In genomic region chr1:55277377-55278130, GRCh38 we compare ENCODE assay signal across 8 cellular contexts.
DNase-seq lines count a peak whose midpoint lies in the region; ATAC-seq and TF ChIP-seq lines count a peak whose summit lies in the region.

No MANE protein-coding gene starts in this region.

- peaks cover 0 to 27% (median 14%) of the 10 kb centered on the region in 9 donors for H3K4me1 ChIP-seq in heart right ventricle

- H3K4me1 Mint-ChIP-seq in HFFc6 (ENCODE audit: low read depth) = peaks cover 42% of the 10 kb centered on the region
- H3K4me1 Mint-ChIP-seq in activated naive CD8-positive, alpha-beta T cell treated with anti-CD3 and anti-CD28 coated beads for 36 hours = peaks cover 30% of the 10 kb centered on the region

- intact Hi-C loops in heart right ventricle (cut with DNase I) = loop anchor here (1.0 to 10.0 kb wide), 7 partner anchors 60 to 139 kb away; partner anchors contain the start of gene USP24 (in 7 of the 10)

- peak overlapping the region in 3 of 10 donors; percentile 0 to 58 (median 20) for H3K27ac ChIP-seq in heart right ventricle

- no peak overlapping the region for H3K27ac Mint-ChIP-seq in HFFc6
- H3K27ac Mint-ChIP-seq in activated naive CD8-positive, alpha-beta T cell treated with anti-CD3 and anti-CD28 coated beads for 36 hours = peak overlapping the region; percentile 80

- no peaks in the 10 kb centered on the region for H3K27me3 ChIP-seq in heart right ventricle

- peak; percentile 71 for TF ChIP-seq CTCF in GM10266 (IDR thresholded peaks at IDR 0.05; ENCODE audit: control insufficient read depth, insufficient read depth, low read depth, missing control alignments)
- peak; percentile 86 for TF ChIP-seq CTCF in HFFc6 (IDR thresholded peaks at IDR 0.05)
- peak; percentile 82 to 95 (median 88) for TF ChIP-seq CTCF in heart right ventricle (IDR thresholded peaks at IDR 0.05)
- TF ChIP-seq CTCF in retinal pigment epithelial cell (conservative IDR thresholded peaks at IDR 0.05; ENCODE audit: low read depth, low read length) = peak; percentile 92

- no peaks in the 10 kb centered on the region for H3K36me3 ChIP-seq in heart right ventricle

- H3K27me3 Mint-ChIP-seq in HFFc6 (ENCODE audit: insufficient read depth) = peaks cover 1% of the 10 kb centered on the region; the same call in 1 of the 2 replicates
- no peaks in the 10 kb centered on the region for H3K27me3 Mint-ChIP-seq in activated naive CD8-positive, alpha-beta T cell treated with anti-CD3 and anti-CD28 coated beads for 36 hours

- no peaks in the 10 kb centered on the region for H3K36me3 Mint-ChIP-seq in HFFc6 (ENCODE audit: low read depth)
- H3K36me3 Mint-ChIP-seq in activated naive CD8-positive, alpha-beta T cell treated with anti-CD3 and anti-CD28 coated beads for 36 hours = no peaks in the 10 kb centered on the region

- no peak overlapping the region for H3K4me3 Mint-ChIP-seq in HFFc6
- no peak overlapping the region for H3K4me3 Mint-ChIP-seq in activated naive CD8-positive, alpha-beta T cell treated with anti-CD3 and anti-CD28 coated beads for 36 hours

- no peaks in the 10 kb centered on the region for H3K9me3 Mint-ChIP-seq in HFFc6
- no peaks in the 10 kb centered on the region for H3K9me3 Mint-ChIP-seq in activated naive CD8-positive, alpha-beta T cell treated with anti-CD3 and anti-CD28 coated beads for 36 hours

- ATAC-seq in heart right ventricle = peak; percentile 87 to 94 (median 90)
- no peak for ATAC-seq in HG03097 (IDR thresholded peaks at IDR 0.05; ENCODE audit: low FRiP score, unreplicated experiment)

- 20 to 24% methylated on average over 14 to 15 of the region's 15 CpGs for WGBS in heart right ventricle, 2 donors

- H3K9me3 ChIP-seq in heart right ventricle = no peaks in the 10 kb centered on the region

- H3K4me3 ChIP-seq in heart right ventricle = no peak overlapping the region
- no peak overlapping the region for H3K4me3 ChIP-seq in retinal pigment epithelial cell (ENCODE audit: low read length)

- peak; percentile 56 for DNase-seq in GM10266 (ENCODE audit: extremely low spot score)
- DNase-seq in HFFc6 = peak; percentile 48
- DNase-seq in NAMALWA (ENCODE audit: low spot score) = peak; percentile 88
- DNase-seq in SKM-1 treated with dmso at 0.1 percent for 144 hours (lab: John Stamatoyannopoulos, UW; ENCODE audit: unreplicated experiment) = peak; percentile 42
- peak; percentile 80 for DNase-seq in activated naive CD8-positive, alpha-beta T cell treated with anti-CD3 and anti-CD28 coated beads for 36 hours
- peak; percentile 77 to 79 for DNase-seq in heart right ventricle
- DNase-seq in retinal pigment epithelial cell (ENCODE audit: low read depth) = no peak
